Comparison of ENCODE assay signal across 8 cellular contexts in the genomic region with DNA sequence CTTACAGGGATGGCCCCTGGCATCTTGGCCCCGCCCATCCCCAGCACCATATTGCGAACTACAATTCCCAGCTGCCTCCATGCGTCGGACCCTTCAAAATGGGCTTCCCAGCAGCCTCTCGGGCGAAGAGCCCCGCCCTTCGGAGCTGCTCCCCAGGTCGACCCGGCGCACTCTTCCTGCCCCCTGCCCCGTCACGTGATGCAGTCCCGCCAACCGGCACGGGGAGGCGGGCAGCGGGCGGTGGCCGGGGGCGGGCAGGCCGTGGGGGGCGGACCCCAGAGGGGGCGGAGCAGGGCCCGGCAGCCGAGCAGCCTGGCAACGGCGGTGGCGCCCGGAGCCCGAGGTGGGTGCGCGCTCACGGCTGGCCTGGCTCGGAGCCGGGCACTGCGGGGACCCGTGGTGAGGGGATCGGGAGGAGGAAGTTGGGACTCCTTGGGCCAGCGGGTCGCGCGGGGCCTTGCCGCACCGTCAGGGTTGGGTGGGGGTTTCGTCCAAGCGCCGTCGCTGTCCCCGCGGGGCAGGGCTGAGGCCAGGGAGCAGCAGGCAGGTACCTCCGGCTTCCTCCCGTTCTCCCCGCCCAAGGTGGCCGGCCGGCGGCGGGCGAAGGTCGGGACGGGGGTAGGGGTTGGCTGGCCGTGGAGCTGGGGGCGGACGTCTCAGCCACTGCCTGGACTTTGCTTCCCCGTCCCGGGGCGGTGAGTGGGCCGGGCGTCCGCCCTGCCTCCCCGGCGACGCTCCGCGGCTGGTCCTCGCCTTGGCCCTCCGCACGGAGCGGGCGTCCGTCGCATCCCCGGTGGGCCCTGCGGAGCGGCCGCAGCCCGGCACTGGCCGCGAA. TPM values are rescaled to one million over a fixed set of nuclear protein-coding genes. Genes with fewer than 3 reads are reported as not detected.
DNase-seq lines count a peak whose midpoint lies in the region; ATAC-seq and TF ChIP-seq lines count a peak whose summit lies in the region.

TSS of gene MTM1 (plus strand) at position 302 of the 835 bp plus-strand sequence. CDS start 23,994 bp downstream, outside the sequence.

- H3K27me3 Mint-ChIP-seq in activated T-helper 2 cell treated with anti-CD3 and anti-CD28 coated beads, Interferon-gamma antibody, Interleukin-2, Interleukin-4, amounts not matched to agents 10 μg/mL and 5 μg/mL and 100 μg/mL, durations not matched to agents 14 hours and 24 hours and 36 hours (ENCODE audit: low read depth) = no peaks in the 10 kb centered on the region
- no peaks in the 10 kb centered on the region for H3K27me3 Mint-ChIP-seq in naive thymus-derived CD4-positive, alpha-beta T cell
- no peaks in the 10 kb centered on the region for H3K27me3 Mint-ChIP-seq in stimulated activated memory B cell treated with anti-CD40 and anti-IgM and Interleukin-4, amounts not matched to agents 10 μg/mL and 1 μg/mL and 100 μg/mL, for 72 hours

- H3K4me1 ChIP-seq in Loucy (ENCODE audit: insufficient read depth, low read length, poor library complexity, severe bottlenecking) = peaks cover 29% of the 10 kb centered on the region
- peaks cover 29% of the 10 kb centered on the region for H3K4me1 ChIP-seq in RWPE2 (ENCODE audit: insufficient read depth, poor library complexity, severe bottlenecking)
- peaks cover 31 to 36% of the 10 kb centered on the region in 2 donors for H3K4me1 ChIP-seq in naive thymus-derived CD4-positive, alpha-beta T cell (ENCODE audit: control insufficient read depth in 2 of 2, insufficient read depth in 2 of 2, low read length in 2 of 2)

- TF ChIP-seq CTCF in Loucy (conservative IDR thresholded peaks at IDR 0.05; ENCODE audit: low read length) (no peak), RWPE2 (IDR thresholded peaks at IDR 0.05; ENCODE audit: poor library complexity, severe bottlenecking) (no peak), fibroblast of mammary gland (conservative IDR thresholded peaks at IDR 0.05; ENCODE audit: control insufficient read depth, insufficient read depth, low read depth, low read length) (no peak)

- H3K36me3 Mint-ChIP-seq in activated T-helper 2 cell treated with anti-CD3 and anti-CD28 coated beads, Interferon-gamma antibody, Interleukin-2, Interleukin-4, amounts not matched to agents 10 μg/mL and 5 μg/mL and 100 μg/mL, durations not matched to agents 14 hours and 24 hours and 36 hours (ENCODE audit: low read depth) = no peaks in the 10 kb centered on the region
- H3K36me3 Mint-ChIP-seq in naive thymus-derived CD4-positive, alpha-beta T cell = no peaks in the 10 kb centered on the region
- H3K36me3 Mint-ChIP-seq in stimulated activated memory B cell treated with anti-CD40 and anti-IgM and Interleukin-4, amounts not matched to agents 10 μg/mL and 1 μg/mL and 100 μg/mL, for 72 hours = no peaks in the 10 kb centered on the region

- H3K27ac ChIP-seq in RWPE2 (ENCODE audit: poor library complexity, severe bottlenecking) = peak within 1 kb of the TSS; percentile 49
- peak within 1 kb of the TSS; percentile 75 for H3K27ac ChIP-seq in naive thymus-derived CD4-positive, alpha-beta T cell (ENCODE audit: low read depth, low read length)

- peak within 1 kb of the TSS; percentile 82 for H3K4me3 Mint-ChIP-seq in activated T-helper 2 cell treated with anti-CD3 and anti-CD28 coated beads, Interferon-gamma antibody, Interleukin-2, Interleukin-4, amounts not matched to agents 10 μg/mL and 5 μg/mL and 100 μg/mL, durations not matched to agents 14 hours and 24 hours and 36 hours (ENCODE audit: low read depth)
- H3K4me3 Mint-ChIP-seq in naive thymus-derived CD4-positive, alpha-beta T cell = peak within 1 kb of the TSS; percentile 68 to 92 (median 90)
- peak within 1 kb of the TSS; percentile 90 for H3K4me3 Mint-ChIP-seq in stimulated activated memory B cell treated with anti-CD40 and anti-IgM and Interleukin-4, amounts not matched to agents 10 μg/mL and 1 μg/mL and 100 μg/mL, for 72 hours

- H3K9me2 ChIP-seq in Loucy (replicated peaks; ENCODE audit: low read depth, low read length) = no peaks in the 10 kb centered on the region

- no peaks in the 10 kb centered on the region for H4K20me1 ChIP-seq in Loucy (ENCODE audit: insufficient read depth, low read length, poor library complexity, severe bottlenecking)

- ATAC-seq in RWPE2 (ENCODE audit: low read depth) = peak; percentile 84
- ATAC-seq in naive thymus-derived CD4-positive, alpha-beta T cell = peak; percentile 96
- peak; percentile 95 for ATAC-seq in stimulated activated memory B cell treated with anti-CD40 and anti-IgM and Interleukin-4, amounts not matched to agents 10 μg/mL and 1 μg/mL and 100 μg/mL, for 72 hours

- peak within 1 kb of the TSS; percentile 83 for H3K4me3 ChIP-seq in H7 (ENCODE audit: insufficient read depth, low read depth, low read length)
- H3K4me3 ChIP-seq in Loucy (ENCODE audit: low read length, poor library complexity, severe bottlenecking) = peak within 1 kb of the TSS; percentile 82
- peak within 1 kb of the TSS; percentile 96 for H3K4me3 ChIP-seq in RWPE2 (ENCODE audit: severe bottlenecking)
- peak within 1 kb of the TSS; percentile 62 for H3K4me3 ChIP-seq in fibroblast of mammary gland (ENCODE audit: control insufficient read depth, low read depth, low read length)
- peak within 1 kb of the TSS; percentile 71 for H3K4me3 ChIP-seq in naive thymus-derived CD4-positive, alpha-beta T cell (ENCODE audit: low read length)

- CTCF ChIA-PET in naive thymus-derived CD4-positive, alpha-beta T cell (lab: Charles Lee) = no interaction called here

- peaks cover 35% of the 10 kb centered on the region for H3K4me1 Mint-ChIP-seq in activated T-helper 2 cell treated with anti-CD3 and anti-CD28 coated beads, Interferon-gamma antibody, Interleukin-2, Interleukin-4, amounts not matched to agents 10 μg/mL and 5 μg/mL and 100 μg/mL, durations not matched to agents 14 hours and 24 hours and 36 hours (ENCODE audit: low read depth)
- H3K4me1 Mint-ChIP-seq in naive thymus-derived CD4-positive, alpha-beta T cell = peaks cover 6 to 45% (median 41%) of the 10 kb centered on the region in 7 donors
- H3K4me1 Mint-ChIP-seq in stimulated activated memory B cell treated with anti-CD40 and anti-IgM and Interleukin-4, amounts not matched to agents 10 μg/mL and 1 μg/mL and 100 μg/mL, for 72 hours = peaks cover 38% of the 10 kb centered on the region

- H3K9me3 Mint-ChIP-seq in activated T-helper 2 cell treated with anti-CD3 and anti-CD28 coated beads, Interferon-gamma antibody, Interleukin-2, Interleukin-4, amounts not matched to agents 10 μg/mL and 5 μg/mL and 100 μg/mL, durations not matched to agents 14 hours and 24 hours and 36 hours = no peaks in the 10 kb centered on the region
- H3K9me3 Mint-ChIP-seq in naive thymus-derived CD4-positive, alpha-beta T cell = no peaks in the 10 kb centered on the region
- no peaks in the 10 kb centered on the region for H3K9me3 Mint-ChIP-seq in stimulated activated memory B cell treated with anti-CD40 and anti-IgM and Interleukin-4, amounts not matched to agents 10 μg/mL and 1 μg/mL and 100 μg/mL, for 72 hours

- H3K36me3 ChIP-seq in H7 (replicated peaks; ENCODE audit: control insufficient read depth, insufficient read depth, low read length) (no peaks in the 10 kb centered on the region), Loucy (ENCODE audit: insufficient read depth, low read length) (no peaks in the 10 kb centered on the region), RWPE2 (ENCODE audit: low read depth) (no peaks in the 10 kb centered on the region)
- no peaks in the 10 kb centered on the region for H3K36me3 ChIP-seq in naive thymus-derived CD4-positive, alpha-beta T cell (ENCODE audit: control insufficient read depth in 2 of 3, insufficient read depth in 3 of 3, low read length in 3 of 3)

- H3K4me2 ChIP-seq in Loucy (ENCODE audit: low read depth, low read length, poor library complexity, severe bottlenecking) = peak within 1 kb of the TSS; percentile 79

- intact Hi-C loops in activated T-helper 2 cell treated with anti-CD3 and anti-CD28 coated beads, Interferon-gamma antibody, Interleukin-2, Interleukin-4, amounts not matched to agents 10 μg/mL and 5 μg/mL and 100 μg/mL, durations not matched to agents 14 hours and 24 hours and 36 hours (cut with micrococcal nuclease) = loop anchor here (2.0 kb wide), 1 partner anchor 22 kb away; no protein-coding TSS in a partner anchor
- intact Hi-C loops in naive thymus-derived CD4-positive, alpha-beta T cell (cut with micrococcal nuclease) = loop anchor here (1.0 to 10.0 kb wide), 16 partner anchors 9 to 1063 kb away; partner anchors contain the start of genes MTMR1 (in 2 of the 2), CD99L2 (in 1 of the 2), EOLA1 (in 1 of the 2) and EOLA2 (in 1 of the 2)

- H3K9me3 ChIP-seq in Loucy (ENCODE audit: insufficient read depth, low read depth, low read length) = no peaks in the 10 kb centered on the region
- H3K9me3 ChIP-seq in RWPE2 (ENCODE audit: severe bottlenecking) = no peaks in the 10 kb centered on the region
- no peaks in the 10 kb centered on the region for H3K9me3 ChIP-seq in naive thymus-derived CD4-positive, alpha-beta T cell (ENCODE audit: control insufficient read depth in 2 of 3, low read length in 3 of 3)

- H3F3A ChIP-seq in Loucy (ENCODE audit: low read depth) = no peaks in the 10 kb centered on the region

- DNase-seq in ELF-1 (ENCODE audit: low read depth, low spot score) (peak; percentile 99), H7 (peak; percentile 99), RWPE2 (ENCODE audit: low spot score) (peak; percentile 91), fibroblast of mammary gland (ENCODE audit: low read depth) (peak; percentile 90)
- DNase-seq in activated T-helper 2 cell treated with anti-CD3 and anti-CD28 coated beads, Interferon-gamma antibody, Interleukin-2, Interleukin-4, amounts not matched to agents 10 μg/mL and 5 μg/mL and 100 μg/mL, durations not matched to agents 14 hours and 24 hours and 36 hours (ENCODE audit: low spot score) = peak; percentile 89
- peak; percentile 80 to 93 (median 90) for DNase-seq in naive thymus-derived CD4-positive, alpha-beta T cell

- peaks cover 39% of the 10 kb centered on the region for H3K79me2 ChIP-seq in Loucy (ENCODE audit: insufficient read depth, low read length)

- peak within 1 kb of the TSS; percentile 79 for H3K9ac ChIP-seq in Loucy (ENCODE audit: low read depth, low read length, poor library complexity, severe bottlenecking)

- peak within 1 kb of the TSS; percentile 94 for H3K27ac Mint-ChIP-seq in activated T-helper 2 cell treated with anti-CD3 and anti-CD28 coated beads, Interferon-gamma antibody, Interleukin-2, Interleukin-4, amounts not matched to agents 10 μg/mL and 5 μg/mL and 100 μg/mL, durations not matched to agents 14 hours and 24 hours and 36 hours
- peak within 1 kb of the TSS; percentile 81 to 92 (median 89) for H3K27ac Mint-ChIP-seq in naive thymus-derived CD4-positive, alpha-beta T cell
- peak within 1 kb of the TSS; percentile 76 for H3K27ac Mint-ChIP-seq in stimulated activated memory B cell treated with anti-CD40 and anti-IgM and Interleukin-4, amounts not matched to agents 10 μg/mL and 1 μg/mL and 100 μg/mL, for 72 hours

- POLR2A ChIA-PET in naive thymus-derived CD4-positive, alpha-beta T cell (lab: Charles Lee) = interaction anchor here (0.6 to 5.5 kb wide), 6 partner anchors 10 to 628 kb away, joined by 3 to 52 read pairs (median 8); partner anchors contain the start of gene MTMR1

- peaks cover 5% of the 10 kb centered on the region for H3K27me3 ChIP-seq in H7 (ENCODE audit: control insufficient read depth, insufficient read depth, low read length)
- H3K27me3 ChIP-seq in Loucy (ENCODE audit: insufficient read depth, low read length, poor library complexity, severe bottlenecking) = no peaks in the 10 kb centered on the region
- H3K27me3 ChIP-seq in RWPE2 (ENCODE audit: insufficient read depth, poor library complexity, severe bottlenecking) = no peaks in the 10 kb centered on the region
- H3K27me3 ChIP-seq in naive thymus-derived CD4-positive, alpha-beta T cell (ENCODE audit: control insufficient read depth in 2 of 2, insufficient read depth in 2 of 2, low read length in 2 of 2) = no peaks in the 10 kb centered on the region

- H2AFZ ChIP-seq in Loucy (ENCODE audit: low read length) = peak within 1 kb of the TSS; percentile 74

RNA-seq across cellular contexts. Expression of gene MTM1, which starts in this region (rescaled TPM):
- 15.9 and 22.4 TPM in 2 replicates for total RNA-seq in H7 (2014; rRNA removed; shearing (Covaris generic))
- total RNA-seq in activated T-helper 2 cell treated with anti-CD3 and anti-CD28 coated beads, Interferon-gamma antibody, Interleukin-2, Interleukin-4, amounts not matched to agents 10 μg/mL and 5 μg/mL and 100 μg/mL, durations not matched to agents 14 hours and 24 hours and 36 hours = 25.2 and 26.5 TPM in 2 replicates
- total RNA-seq in naive thymus-derived CD4-positive, alpha-beta T cell = 10 to 100 TPM; 21.8 to 34.7 (median 28.8) TPM
- 10 to 100 TPM; 11.9 to 14.7 TPM for polyA plus RNA-seq in naive thymus-derived CD4-positive, alpha-beta T cell

Comparison
In these comparisons a context has a peak if more than half of its experiments do, and no peak if none do; other contexts are left out.
1. Peak in every context shown above with its lines: DNase-seq, ATAC-seq, H3K4me3 ChIP-seq and H3K27ac ChIP-seq.